21 cellular contexts compared by ENCODE assay signal in the genomic region with DNA sequence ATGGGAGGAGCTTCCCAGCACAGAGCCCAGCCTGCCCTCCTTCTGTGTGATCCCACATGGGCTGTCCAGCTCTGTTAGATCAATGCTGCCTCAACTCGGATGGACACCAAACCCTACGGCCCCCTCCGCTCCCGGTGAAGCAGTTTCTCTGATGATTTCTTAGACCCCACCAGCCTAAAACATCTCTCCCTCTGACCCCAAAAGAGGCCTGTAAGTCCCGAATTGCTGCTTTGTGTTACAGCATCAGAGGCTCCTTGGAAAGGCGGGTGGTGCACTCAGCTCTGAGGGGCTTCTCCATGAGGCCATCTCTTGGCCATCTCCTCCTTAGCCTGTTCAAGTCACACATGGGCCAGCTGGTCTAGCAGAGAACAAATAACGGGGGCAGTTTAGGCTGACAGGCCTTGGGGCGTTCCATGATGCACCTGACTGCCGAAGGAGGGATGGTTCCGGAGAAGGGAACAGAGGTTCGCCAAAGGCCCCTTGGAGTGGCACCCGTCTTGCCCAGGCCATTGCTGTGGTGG.
DNase-seq lines count a peak whose midpoint lies in the region; ATAC-seq and TF ChIP-seq lines count a peak whose summit lies in the region.
"Had no signal": no experiment of that assay in that cellular context is flagged by ENCODE, and none has a peak within 500 bp of the region (broad histone marks: within the 10 kb centered on the region; RNA-seq: fewer than 3 reads in every experiment).

No MANE protein-coding gene starts in this region.

- H3K9me3 ChIP-seq in stomach (no peaks in the 10 kb centered on the region), SJCRH30 (replicated peaks) (no peaks in the 10 kb centered on the region)
- H3K9me3 ChIP-seq: Caco-2 had no signal

- no peaks in the 10 kb centered on the region for H3K27me3 ChIP-seq in stomach
- H3K27me3 ChIP-seq in SJCRH30, result no peaks in the 10 kb centered on the region

- CTCF ChIA-PET in activated CD8-positive, alpha-beta memory T cell treated with anti-CD3 and anti-CD28 coated beads, Interleukin-2, amount 10 ng/mL, durations not matched to agents 7 days and 5 days (lab: Charles Lee), result no interaction called here

- no peak overlapping the region for H3K4me3 ChIP-seq in stomach
- H3K4me3 ChIP-seq in SJCRH30, result no peak overlapping the region
- H3K4me3 ChIP-seq: PC-9 had no signal

- DNase-seq in activated CD8-positive, alpha-beta memory T cell treated with anti-CD3 and anti-CD28 coated beads for 24 hours, result peak; percentile 48
- no peak for DNase-seq in activated CD8-positive, alpha-beta memory T cell treated with anti-CD3 and anti-CD28 coated beads, Interleukin-2, amount 50 U/mL, for 4 hours
- DNase-seq in activated CD8-positive, alpha-beta memory T cell treated with anti-CD3 and anti-CD28 coated beads, Interleukin-2, amount 10 ng/mL, durations not matched to agents 7 days and 5 days, result peak; percentile 30
- DNase-seq in left lobe of liver (ENCODE audit: low spot score) (peak; percentile 6), stomach (peak; percentile 20), SJCRH30 (no peak)
- DNase-seq: 8988T, DMS153, EL, HFFc6, Karpas-422, NCI-H1436, NCI-H1930, NCI-H226, NCI-H82, PC-9 had no signal

- H3K27ac Mint-ChIP-seq in activated CD8-positive, alpha-beta memory T cell treated with anti-CD3 and anti-CD28 coated beads, Interleukin-2, amount 10 ng/mL, durations not matched to agents 7 days and 5 days, result no peak overlapping the region
- H3K27ac Mint-ChIP-seq: B cell, HFFc6, IgD-negative memory B cell had no signal

- H3K36me3 Mint-ChIP-seq in activated CD8-positive, alpha-beta memory T cell treated with anti-CD3 and anti-CD28 coated beads, Interleukin-2, amount 10 ng/mL, durations not matched to agents 7 days and 5 days, result no peaks in the 10 kb centered on the region
- H3K36me3 Mint-ChIP-seq: IgD-negative memory B cell had no signal

- TF ChIP-seq EP300 in stomach (IDR thresholded peaks at IDR 0.05), result no peak

- H3K4me1 ChIP-seq in stomach (no peaks in the 10 kb centered on the region), SJCRH30 (no peaks in the 10 kb centered on the region)
- H3K4me1 ChIP-seq: Caco-2 had no signal

- ATAC-seq in activated CD8-positive, alpha-beta memory T cell treated with anti-CD3 and anti-CD28 coated beads, Interleukin-2, amount 10 ng/mL, durations not matched to agents 7 days and 5 days, result no peak
- ATAC-seq in left lobe of liver (no peak), HG02885 (IDR thresholded peaks at IDR 0.05; ENCODE audit: poor library complexity, unreplicated experiment) (no peak), GM19351 (IDR thresholded peaks at IDR 0.05; ENCODE audit: unreplicated experiment) (no peak)

- peaks cover 10% of the 10 kb centered on the region for H3K27me3 Mint-ChIP-seq in activated CD8-positive, alpha-beta memory T cell treated with anti-CD3 and anti-CD28 coated beads, Interleukin-2, amount 10 ng/mL, durations not matched to agents 7 days and 5 days
- H3K27me3 Mint-ChIP-seq: B cell, IgD-negative memory B cell had no signal

- H3K36me3 ChIP-seq in stomach (peaks cover 0 to 9% (median 5%) of the 10 kb centered on the region in 4 donors), SJCRH30 (no peaks in the 10 kb centered on the region)

- intact Hi-C loops in stomach (cut with DNase I; ENCODE audit: low total_unique reads), result no loop called here

- H3K27ac ChIP-seq in stomach (no peak overlapping the region), SJCRH30 (no peak overlapping the region)
- H3K27ac ChIP-seq: PC-9 had no signal

- no peak for TF ChIP-seq CTCF in stomach (IDR thresholded peaks at IDR 0.05)

- no peak for TF ChIP-seq POLR2A in stomach (IDR thresholded peaks at IDR 0.05)

- no peaks in the 10 kb centered on the region for H3K4me1 Mint-ChIP-seq in activated CD8-positive, alpha-beta memory T cell treated with anti-CD3 and anti-CD28 coated beads, Interleukin-2, amount 10 ng/mL, durations not matched to agents 7 days and 5 days
- H3K4me1 Mint-ChIP-seq: B cell, IgD-negative memory B cell had no signal

- no peak overlapping the region for H3K4me3 Mint-ChIP-seq in activated CD8-positive, alpha-beta memory T cell treated with anti-CD3 and anti-CD28 coated beads, Interleukin-2, amount 10 ng/mL, durations not matched to agents 7 days and 5 days
- H3K4me3 Mint-ChIP-seq: B cell, HFFc6, IgD-negative memory B cell had no signal

- 92 to 96% (median 95%) methylated on average over 12 of the region's 12 CpGs for WGBS in stomach, 5 donors

- no peaks in the 10 kb centered on the region for H3K9me3 Mint-ChIP-seq in activated CD8-positive, alpha-beta memory T cell treated with anti-CD3 and anti-CD28 coated beads, Interleukin-2, amount 10 ng/mL, durations not matched to agents 7 days and 5 days (ENCODE audit: low read depth)
- H3K9me3 Mint-ChIP-seq: HFFc6, IgD-negative memory B cell had no signal

Comparison
In these comparisons a context has a peak if more than half of its experiments do, and no peak if none do; other contexts are left out.
1. DNase-seq: peak in activated CD8-positive, alpha-beta memory T cell treated with anti-CD3 and anti-CD28 coated beads for 24 hours (single experiment), activated CD8-positive, alpha-beta memory T cell treated with anti-CD3 and anti-CD28 coated beads, Interleukin-2, amount 10 ng/mL, durations not matched to agents 7 days and 5 days (single experiment), left lobe of liver (single experiment) and stomach (single experiment); none in activated CD8-positive, alpha-beta memory T cell treated with anti-CD3 and anti-CD28 coated beads, Interleukin-2, amount 50 U/mL, for 4 hours (single experiment) and SJCRH30 (0 of 2).